Comparison of ENCODE assay signal across 21 cellular contexts in the genomic region with DNA sequence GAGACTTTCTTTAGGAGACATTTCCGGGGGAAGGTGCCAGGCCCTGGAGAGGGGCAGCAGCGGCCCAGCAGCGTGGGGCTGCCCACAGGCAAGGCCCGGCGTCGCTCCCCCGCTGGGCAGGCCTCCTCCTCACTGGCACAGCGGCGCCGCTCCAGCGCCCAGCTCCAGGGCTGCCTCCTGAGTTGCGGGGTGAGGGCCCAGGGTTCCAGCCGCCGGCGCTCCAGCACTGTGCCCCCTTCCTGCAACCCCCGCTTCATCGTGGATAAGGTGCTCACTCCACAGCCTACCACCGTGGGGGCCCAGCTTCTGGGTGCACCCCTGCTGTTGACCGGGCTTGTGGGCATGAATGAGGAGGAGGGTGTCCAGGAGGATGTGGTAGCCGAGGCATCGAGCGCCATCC. TPM values are rescaled to one million over a fixed set of nuclear protein-coding genes. Genes with fewer than 3 reads are reported as not detected.
DNase-seq lines count a peak whose midpoint lies in the region; ATAC-seq and TF ChIP-seq lines count a peak whose summit lies in the region.
"Had no signal": no experiment of that assay in that cellular context is flagged by ENCODE, and none has a peak within 500 bp of the region (broad histone marks: within the 10 kb centered on the region; RNA-seq: fewer than 3 reads in every experiment).

No MANE protein-coding gene starts in this region.

- H3K27me3 Mint-ChIP-seq in nephron progenitor cell (ENCODE audit: low read depth, poor library complexity), result peaks cover 4% of the 10 kb centered on the region
- H3K27me3 Mint-ChIP-seq: CD4-positive, alpha-beta T cell had no signal

- H3K4me3 Mint-ChIP-seq in nephron progenitor cell, result no peak overlapping the region
- H3K4me3 Mint-ChIP-seq: CD4-positive, alpha-beta T cell; H9 had no signal

- H3K4me3 ChIP-seq in A673 (ENCODE audit: low read depth, low read length, poor library complexity, severe bottlenecking), result no peak overlapping the region
- H3K4me3 ChIP-seq in BLaER1 treated with 17β-estradiol and CSF1 and Interleukin-3, amounts not matched to agents 10 nM and 100 nM, result no peak overlapping the region

- DNase-seq in A673 (ENCODE audit: low spot score) (no peak), nephron progenitor cell (no peak), amniotic stem cell (lab: John Stamatoyannopoulos, UW) (no peak), NCI-H1092 treated with DMSO at 0.1 percent for 48 hours (lab: John Stamatoyannopoulos, UW) (no peak), NCI-H1930 (lab: John Stamatoyannopoulos, UW) (no peak)
- DNase-seq: CD4-positive, alpha-beta T cell; DMS153; GDM1; H9; NCI-H1105; NCI-H1694 treated with DMSO at 0.1 percent for 48 hours; NCI-H2107; NCI-H510A; NCI-H748 treated with DMSO at 0.1 percent for 48 hours; NK-92 treated with Interleukin-12 subunit alpha and Interleukin-12 subunit beta, amount 100 ng/mL, for 24 hours; SIG-M5 had no signal

- CTCF ChIA-PET in A673 (lab: Charles Lee), result interaction anchor here (1.7 to 1.8 kb wide), 2 partner anchors 14 to 19 kb away, joined by 5 to 13 read pairs; partner anchors contain the start of gene DGKZ

- H3K36me3 ChIP-seq in A673 (ENCODE audit: insufficient read depth, low read length, poor library complexity, severe bottlenecking), result peaks cover 18% of the 10 kb centered on the region
- peaks cover 38 to 88% (median 54%) of the 10 kb centered on the region in 11 experiments for H3K36me3 ChIP-seq in BLaER1 treated with 17β-estradiol and CSF1 and Interleukin-3, amounts not matched to agents 10 nM and 100 nM

- no peaks in the 10 kb centered on the region for H3K9me3 Mint-ChIP-seq in nephron progenitor cell
- H3K9me3 Mint-ChIP-seq: CD4-positive, alpha-beta T cell; H9 had no signal

- POLR2A ChIA-PET in A673 (lab: Charles Lee; ENCODE audit: low non-redundant PET), result interaction anchor here (0.6 kb wide), 1 partner anchor 8 kb away, joined by 3 read pairs; no protein-coding TSS in a partner anchor

- peak overlapping the region; percentile 70 to 100 (median 97); a peak in 21 of 22 replicates for H3K4me2 ChIP-seq in BLaER1 treated with 17β-estradiol and CSF1 and Interleukin-3, amounts not matched to agents 10 nM and 100 nM

- H4K20me1 ChIP-seq in BLaER1 treated with 17β-estradiol and CSF1 and Interleukin-3, amounts not matched to agents 10 nM and 100 nM, result peaks cover 78 to 98% (median 88%) of the 10 kb centered on the region in 11 experiments

- peaks cover 10% of the 10 kb centered on the region for H3K36me3 Mint-ChIP-seq in nephron progenitor cell (ENCODE audit: low read depth)

- peak overlapping the region; percentile 47 for H3K27ac ChIP-seq in A673 (ENCODE audit: low read depth, low read length, poor library complexity, severe bottlenecking)
- peak overlapping the region in 6 of 11 experiments; percentile 2 to 56 (median 31); a peak in 4 of 22 replicates for H3K27ac ChIP-seq in BLaER1 treated with 17β-estradiol and CSF1 and Interleukin-3, amounts not matched to agents 10 nM and 100 nM
- H3K27ac ChIP-seq in angular gyrus (ENCODE audit: low read depth, low read length), result peak overlapping the region; percentile 98

- no peaks in the 10 kb centered on the region for H3K27me3 ChIP-seq in A673 (replicated peaks; ENCODE audit: insufficient read depth, low read depth, low read length, poor library complexity)
- H3K27me3 ChIP-seq in BLaER1 treated with 17β-estradiol and CSF1 and Interleukin-3, amounts not matched to agents 10 nM and 100 nM, result no peaks in the 10 kb centered on the region

- no peak for ATAC-seq in HG02759 (IDR thresholded peaks at IDR 0.05; ENCODE audit: unreplicated experiment)
- ATAC-seq: SK-N-SH treated with all-trans-retinoic acid at 6 μM for 48 hours had no signal

- peaks cover 26% of the 10 kb centered on the region for H3K4me1 ChIP-seq in A673 (ENCODE audit: insufficient read depth, low read length, poor library complexity, severe bottlenecking)
- peaks cover 58 to 83% (median 77%) of the 10 kb centered on the region in 10 experiments for H3K4me1 ChIP-seq in BLaER1 treated with 17β-estradiol and CSF1 and Interleukin-3, amounts not matched to agents 10 nM and 100 nM

- peak overlapping the region in 9 of 11 experiments; percentile 2 to 85 (median 60); a peak in 12 of 22 replicates for H3K9ac ChIP-seq in BLaER1 treated with 17β-estradiol and CSF1 and Interleukin-3, amounts not matched to agents 10 nM and 100 nM

- TF ChIP-seq CTCF in A673 (conservative IDR thresholded peaks at IDR 0.05; ENCODE audit: low read depth, low read length) (no peak), nephron progenitor cell (IDR thresholded peaks at IDR 0.05) (no peak)

- no TSS peak for BruUV-seq in A673 (replicated peaks; lab: Mats Ljungman, UMichigan)

- H3K27ac Mint-ChIP-seq in nephron progenitor cell, result peak overlapping the region; percentile 94
- H3K27ac Mint-ChIP-seq: CD4-positive, alpha-beta T cell; H9 had no signal

- intact Hi-C loops in A673 (cut with micrococcal nuclease; ENCODE audit: unreplicated experiment), result no loop called here

- no peaks in the 10 kb centered on the region for H3K9me3 ChIP-seq in A673 (ENCODE audit: low read depth, low read length, poor library complexity, severe bottlenecking)
- H3K9me3 ChIP-seq in BLaER1 treated with 17β-estradiol and CSF1 and Interleukin-3, amounts not matched to agents 10 nM and 100 nM (replicated peaks in 1 of 11), result no peaks in the 10 kb centered on the region

- H3K4me1 Mint-ChIP-seq in nephron progenitor cell, result peaks cover 86% of the 10 kb centered on the region

RNA-seq across cellular contexts. Expression of gene MDK, which starts 15.2 kb away (rescaled TPM):
- total RNA-seq in A673 (2021), result 252 and 397 TPM in 2 replicates

RNA-seq across cellular contexts. Expression of gene DGKZ, which starts 19.0 kb away (rescaled TPM):
- total RNA-seq in A673 (2021), result 139 and 145 TPM in 2 replicates

RNA-seq across cellular contexts. Expression of gene CHRM4, which starts 25.3 kb away (rescaled TPM):
- 0.68 TPM in 1 of 2 replicates, not detected in the other for total RNA-seq in A673 (2021)
- total RNA-seq: Daoy had no signal

Comparison
In these comparisons a context has a peak if more than half of its experiments do, and no peak if none do; other contexts are left out.
1. H3K27ac ChIP-seq: peak in every context shown above with its lines; median percentile 98 in angular gyrus; 47 in A673; 31 in BLaER1 treated with 17β-estradiol and CSF1 and Interleukin-3, amounts not matched to agents 10 nM and 100 nM.